ENCODE assay signal across 20 cellular contexts in the genomic region with DNA sequence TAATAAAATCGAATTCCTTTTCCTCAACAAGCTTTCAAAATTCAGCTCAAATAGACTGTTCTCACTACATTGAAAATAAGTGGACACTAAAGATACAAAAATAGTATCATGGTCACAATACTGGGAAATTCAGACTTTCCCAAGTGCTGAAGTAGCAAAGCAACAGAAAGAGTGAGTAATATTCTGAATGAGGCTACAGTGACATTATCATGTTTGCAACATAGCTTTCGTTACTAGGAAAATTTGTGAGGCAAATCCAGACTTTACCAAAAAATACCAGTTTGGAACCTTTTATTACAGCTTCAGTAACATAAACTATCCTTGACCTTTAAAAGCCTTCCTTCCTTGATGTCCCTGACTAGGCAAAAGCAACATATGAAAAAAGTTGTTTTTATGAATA.
DNase-seq lines count a peak whose midpoint lies in the region; ATAC-seq and TF ChIP-seq lines count a peak whose summit lies in the region.
"Had no signal": no experiment of that assay in that cellular context is flagged by ENCODE, and none has a peak within 500 bp of the region (broad histone marks: within the 10 kb centered on the region; RNA-seq: fewer than 3 reads in every experiment).

No MANE protein-coding gene starts in this region.

- ATAC-seq in heart right ventricle, result peak in 5 of 8 donors; percentile 16 to 65 (median 50)
- peak; percentile 63 for ATAC-seq in omental fat pad (ENCODE audit: low FRiP score)
- ATAC-seq: left colon, T-helper 17 cell, WTC11 had no signal

- H3K27me3 ChIP-seq in heart right ventricle (no peaks in the 10 kb centered on the region), right atrium auricular region (no peaks in the 10 kb centered on the region), prostate gland (replicated peaks; ENCODE audit: insufficient read depth) (no peaks in the 10 kb centered on the region)
- H3K27me3 ChIP-seq: ascending aorta had no signal

- intact Hi-C loops in heart right ventricle (cut with DNase I) (loop anchor here in 2 of 10 donors (10.0 kb wide), 2 partner anchors 513 to 543 kb away; a partner anchor contains a TSS), prostate gland (cut with DNase I) (loop anchor here (5.0 kb wide), 1 partner anchor 61 kb away; no protein-coding TSS in a partner anchor)

- no peak for DNase-seq in heart right ventricle
- no peak for DNase-seq in right atrium auricular region (ENCODE audit: low spot score)
- peak; percentile 37 to 81 for DNase-seq in dermis microvascular lymphatic vessel endothelial cell (ENCODE audit: low read depth in 2 of 2)
- DNase-seq in omental fat pad (ENCODE audit: low spot score), result no peak
- no peak for DNase-seq in NCI-H2196 treated with DMSO at 0.1 percent for 48 hours (lab: John Stamatoyannopoulos, UW; ENCODE audit: unreplicated experiment)
- no peak for DNase-seq in prostate gland (ENCODE audit: low spot score)
- DNase-seq in NCI-H1694 treated with DMSO at 0.1 percent for 48 hours (lab: John Stamatoyannopoulos, UW), result no peak
- DNase-seq in activated CD4-positive, CD25-positive, alpha-beta regulatory T cell (lab: John Stamatoyannopoulos, UW), result no peak
- DNase-seq: ACHN; activated effector memory CD4-positive, alpha-beta T cell treated with anti-CD3 and anti-CD28 coated beads, Interleukin-2, amount 50 U/mL, for 16 hours; HFFc6; left colon; NCI-H1105 treated with DMSO at 0.1 percent for 48 hours; NCI-H526 treated with DMSO at 0.1 percent for 48 hours; SIG-M5; stimulated activated CD4-positive, alpha-beta T cell treated with anti-CD3 and anti-CD28 coated beads, Interleukin-4, amount 100 ng/mL, for 1 hour; T-helper 17 cell had no signal

- no peaks in the 10 kb centered on the region for H3K36me3 ChIP-seq in heart right ventricle
- H3K36me3 ChIP-seq in right atrium auricular region, result no peaks in the 10 kb centered on the region
- H3K36me3 ChIP-seq in prostate gland, result no peaks in the 10 kb centered on the region
- H3K36me3 ChIP-seq: ascending aorta had no signal

- TF ChIP-seq CTCF in heart right ventricle (IDR thresholded peaks at IDR 0.05) (no peak), right atrium auricular region (IDR thresholded peaks at IDR 0.05) (no peak), omental fat pad (IDR thresholded peaks at IDR 0.05) (no peak), prostate gland (IDR thresholded peaks at IDR 0.05) (no peak)

- H3K27ac ChIP-seq in heart right ventricle (peak overlapping the region in 1 of 10 donors; percentile 57), right atrium auricular region (peak overlapping the region in 1 of 2 donors; percentile 48), prostate gland (no peak overlapping the region)
- H3K27ac ChIP-seq: KMS-11 had no signal

- H3K4me1 ChIP-seq in heart right ventricle (peaks cover 0 to 35% (median 11%) of the 10 kb centered on the region in 9 donors), right atrium auricular region (no peaks in the 10 kb centered on the region), prostate gland (replicated peaks) (no peaks in the 10 kb centered on the region)

- WGBS in heart right ventricle, 2 donors, result 74 to 79% methylated on average over 2 of the region's 2 CpGs
- 85% methylated on average over 2 of the region's 2 CpGs for WGBS in prostate gland

- no peak for TF ChIP-seq POLR2A in prostate gland (IDR thresholded peaks at IDR 0.05)

- H3K4me3 ChIP-seq in heart right ventricle, result no peak overlapping the region
- H3K4me3 ChIP-seq in right atrium auricular region, result no peak overlapping the region
- no peak overlapping the region for H3K4me3 ChIP-seq in prostate gland

- no peaks in the 10 kb centered on the region for H3K9me3 ChIP-seq in heart right ventricle
- H3K9me3 ChIP-seq in right atrium auricular region, result no peaks in the 10 kb centered on the region
- H3K9me3 ChIP-seq in prostate gland, result no peaks in the 10 kb centered on the region
- H3K9me3 ChIP-seq: ascending aorta had no signal

Comparison
In these comparisons a context has a peak if more than half of its experiments do, and no peak if none do; other contexts are left out.
1. DNase-seq: peak in dermis microvascular lymphatic vessel endothelial cell (2 of 2); none in heart right ventricle (0 of 2), right atrium auricular region (single experiment), omental fat pad (single experiment), NCI-H2196 treated with DMSO at 0.1 percent for 48 hours (single experiment), prostate gland (single experiment), NCI-H1694 treated with DMSO at 0.1 percent for 48 hours (single experiment) and activated CD4-positive, CD25-positive, alpha-beta regulatory T cell (0 of 4).